ENCODE assay signal across 12 cellular contexts in genomic region chr11:68468217-68468828, GRCh38. TPM values are rescaled to one million over a fixed set of nuclear protein-coding genes. Genes with fewer than 3 reads are reported as not detected.
DNase-seq lines count a peak whose midpoint lies in the region; ATAC-seq, FAIRE-seq and TF ChIP-seq lines count a peak whose summit lies in the region.
"Had no signal": no experiment of that assay in that cellular context is flagged by ENCODE, and none has a peak within 500 bp of the region (broad histone marks: within the 10 kb centered on the region; RNA-seq: fewer than 3 reads in every experiment).

No MANE protein-coding gene starts in this region.

- peaks cover 13% of the 10 kb centered on the region for H3K9me3 Mint-ChIP-seq in Caco-2 (ENCODE audit: unreplicated experiment)
- H3K9me3 Mint-ChIP-seq in mesothelial cell of epicardium = peaks cover 16% of the 10 kb centered on the region

- no peak for TF ChIP-seq CTCF in Caco-2 (IDR thresholded peaks at IDR 0.05; ENCODE audit: insufficient read depth in 1 of 2, low read depth in 1 of 2, low read length in 1 of 2, severe bottlenecking in 1 of 2, unreplicated experiment in 1 of 2)
- TF ChIP-seq CTCF in VCaP (conservative IDR thresholded peaks at IDR 0.05) = no peak
- TF ChIP-seq CTCF in mesothelial cell of epicardium (IDR thresholded peaks at IDR 0.05; ENCODE audit: unreplicated experiment) = no peak
- no peak for TF ChIP-seq CTCF in right atrium auricular region (IDR thresholded peaks at IDR 0.05)

- CTCF ChIA-PET in Caco-2 (lab: Charles Lee) = no interaction called here

- peak; percentile 31 for FAIRE-seq in GM19239 (lab: Jason Lieb, UNC)

- BruUV-seq in Caco-2 (replicated peaks; lab: Mats Ljungman, UMichigan) = no TSS peak

- H3K4me3 ChIP-seq in Caco-2 (ENCODE audit: low read depth, low read length) = no peak overlapping the region
- H3K4me3 ChIP-seq in right atrium auricular region = no peak overlapping the region
- H3K4me3 ChIP-seq: lung had no signal

- DNase-seq in Caco-2 (no peak), GM19239 (ENCODE audit: insufficient read length, low spot score) (peak; percentile 55), mesothelial cell of epicardium (ENCODE audit: low spot score in 2 of 2, unreplicated experiment in 2 of 2) (no peak), right atrium auricular region (ENCODE audit: low spot score) (no peak), AG20443 (ENCODE audit: low spot score) (no peak)
- DNase-seq: activated CD4-positive, CD25-positive, alpha-beta regulatory T cell treated with anti-CD3 and anti-CD28 coated beads, Interleukin-2, amount 50 U/mL, for 72 hours; COR-L47; stimulated activated CD4-positive, alpha-beta T cell treated with anti-CD3 and anti-CD28 coated beads, Interleukin-2, amount 100 ng/mL, for 48 hours had no signal

- H3K27ac ChIP-seq in VCaP (peak overlapping the region; percentile 51), right atrium auricular region (no peak overlapping the region)

- H3K4me1 ChIP-seq in Caco-2 (peaks cover 23% of the 10 kb centered on the region), right atrium auricular region (peaks cover 0 to 93% of the 10 kb centered on the region in 2 donors)

- ATAC-seq in HG02759 (IDR thresholded peaks at IDR 0.05; ENCODE audit: unreplicated experiment) = no peak
- ATAC-seq in HG03565 (IDR thresholded peaks at IDR 0.05; ENCODE audit: unreplicated experiment) = no peak

- H3K9me3 ChIP-seq in Caco-2 (no peaks in the 10 kb centered on the region), right atrium auricular region (no peaks in the 10 kb centered on the region)

- H3K27me3 ChIP-seq in Caco-2 (replicated peaks; ENCODE audit: control insufficient read depth, insufficient read depth, low read length) (no peaks in the 10 kb centered on the region), right atrium auricular region (no peaks in the 10 kb centered on the region)

- POLR2A ChIA-PET in Caco-2 (lab: Charles Lee) = no interaction called here

- intact Hi-C loops in Caco-2 (cut with micrococcal nuclease; ENCODE audit: unreplicated experiment) = no loop called here

- H3K4me3 Mint-ChIP-seq in Caco-2 (ENCODE audit: unreplicated experiment) (peak overlapping the region; percentile 2), mesothelial cell of epicardium (no peak overlapping the region)

- H3K4me1 Mint-ChIP-seq in Caco-2 (ENCODE audit: low read depth, unreplicated experiment) (peaks cover 60% of the 10 kb centered on the region), mesothelial cell of epicardium (peaks cover 55% of the 10 kb centered on the region)

- H3K36me3 ChIP-seq in Caco-2 (ENCODE audit: control insufficient read depth, insufficient read depth, low read length) (peaks cover 10% of the 10 kb centered on the region; the same call in 1 of the 2 replicates), right atrium auricular region (no peaks in the 10 kb centered on the region)

- peaks cover 88% of the 10 kb centered on the region for H3K36me3 Mint-ChIP-seq in Caco-2 (ENCODE audit: insufficient read depth, unreplicated experiment)
- peaks cover 25% of the 10 kb centered on the region for H3K36me3 Mint-ChIP-seq in mesothelial cell of epicardium

- H3K27ac Mint-ChIP-seq in Caco-2 (ENCODE audit: unreplicated experiment) = peak overlapping the region; percentile 17
- H3K27ac Mint-ChIP-seq in mesothelial cell of epicardium = peak overlapping the region; percentile 39

- no peaks in the 10 kb centered on the region for H3K27me3 Mint-ChIP-seq in Caco-2 (ENCODE audit: insufficient read depth, unreplicated experiment)
- no peaks in the 10 kb centered on the region for H3K27me3 Mint-ChIP-seq in mesothelial cell of epicardium (ENCODE audit: low read depth)

RNA-seq across cellular contexts. Expression of gene PPP6R3, which starts 7.8 kb away (rescaled TPM):
- total RNA-seq in Caco-2 (2022) = 271 and 276 TPM in 2 replicates
- 133 to 141 TPM (median 137 TPM) in 3 replicates for total RNA-seq in mesothelial cell of epicardium
- 10 to 100 TPM; 81.1 to 95.2 TPM for total RNA-seq in right atrium auricular region
